ENCODE assay signal across 20 cellular contexts in the genomic region with DNA sequence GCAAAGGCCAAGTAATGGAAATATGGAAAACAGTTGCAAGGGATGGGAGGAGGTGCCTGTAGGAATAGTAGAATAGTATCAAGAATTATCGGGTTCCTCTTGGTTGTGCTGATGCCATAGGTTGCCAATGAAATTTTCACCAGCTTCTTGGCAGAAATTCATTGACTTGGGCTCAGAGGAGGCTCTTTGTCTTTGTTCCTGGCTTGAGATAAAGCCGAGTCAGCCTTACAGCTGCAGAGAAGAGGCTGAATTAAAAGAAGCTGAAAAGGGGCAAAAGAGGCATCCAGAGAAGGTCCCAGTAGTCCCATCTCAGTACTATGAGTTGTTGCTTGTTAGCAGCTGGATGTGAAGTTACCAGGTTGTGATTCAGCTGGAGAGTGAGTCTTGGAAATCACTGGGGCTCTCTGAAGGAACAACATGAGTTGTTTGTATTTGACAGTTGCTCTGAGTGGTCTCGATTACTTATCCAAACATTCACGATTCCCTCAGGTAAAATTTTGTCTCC. TPM values are rescaled to one million over a fixed set of nuclear protein-coding genes. Genes with fewer than 3 reads are reported as not detected.
A peak's percentile ranks its signal among the peaks of the same experiment; 100 is the strongest.
DNase-seq lines count a peak whose midpoint lies in the region; ATAC-seq, FAIRE-seq and TF ChIP-seq lines count a peak whose summit lies in the region.
"Had no signal": no experiment of that assay in that cellular context is flagged by ENCODE, and none has a peak within 500 bp of the region (broad histone marks: within the 10 kb centered on the region; RNA-seq: fewer than 3 reads in every experiment).

No MANE protein-coding gene starts in this region.

- peak; percentile 51 for ATAC-seq in left ventricle myocardium superior
- ATAC-seq in Right ventricle myocardium superior (ENCODE audit: poor library complexity), result no peak
- no peak for ATAC-seq in GM21526 (IDR thresholded peaks at IDR 0.05; ENCODE audit: low FRiP score, unreplicated experiment)
- ATAC-seq: natural killer cell treated with Interleukin-12 subunit alpha and Interleukin-12 subunit beta and Interleukin-15 and Interleukin-18, amount 100 ng/mL, for 72 hours had no signal

- H3K4me3 ChIP-seq in mammary epithelial cell (replicated peaks in 1 of 3; ENCODE audit: insufficient read depth in 1 of 3, low read depth in 2 of 3, low read length in 3 of 3), result no peak overlapping the region
- H3K4me3 ChIP-seq in keratinocyte (ENCODE audit: control insufficient read depth in 2 of 3, extremely low read depth in 1 of 3, insufficient read depth in 2 of 3, low read depth in 1 of 3, low read length in 3 of 3), result no peak overlapping the region

- no peak overlapping the region for H2AFZ ChIP-seq in mammary epithelial cell (ENCODE audit: low read depth, low read length)
- H2AFZ ChIP-seq in keratinocyte (ENCODE audit: control insufficient read depth, low read length), result no peak overlapping the region

- H3K4me2 ChIP-seq in mammary epithelial cell (ENCODE audit: insufficient read depth, low read depth, low read length), result no peak overlapping the region
- no peak overlapping the region for H3K4me2 ChIP-seq in keratinocyte (ENCODE audit: control insufficient read depth, extremely low read depth, insufficient read depth, low read depth, low read length)

- FAIRE-seq in keratinocyte (lab: Jason Lieb, UNC), result peak; percentile 71
- FAIRE-seq: kidney had no signal

- H3K79me2 ChIP-seq in mammary epithelial cell (ENCODE audit: insufficient read depth, low read length) (no peaks in the 10 kb centered on the region), keratinocyte (ENCODE audit: control insufficient read depth, insufficient read depth, low read length) (no peaks in the 10 kb centered on the region)

- H3K9me3 ChIP-seq in mammary epithelial cell (replicated peaks; ENCODE audit: insufficient read depth, low read length), result no peaks in the 10 kb centered on the region
- H3K9me3 ChIP-seq in keratinocyte (ENCODE audit: control insufficient read depth, low read depth, low read length), result no peaks in the 10 kb centered on the region

- TF ChIP-seq CTCF in mammary epithelial cell (conservative IDR thresholded peaks at IDR 0.05 in 1 of 2, IDR thresholded peaks at IDR 0.05 in 1 of 2; ENCODE audit: extremely low read depth in 1 of 2, insufficient read depth in 1 of 2, low read depth in 1 of 2, low read length in 2 of 2) (no peak), keratinocyte (optimal IDR thresholded peaks at IDR 0.05 in 1 of 3, IDR thresholded peaks at IDR 0.05 in 1 of 3, conservative IDR thresholded peaks at IDR 0.05 in 1 of 3; ENCODE audit: extremely low read depth in 1 of 3, insufficient read depth in 2 of 3, low read length in 3 of 3) (no peak)

- no peaks in the 10 kb centered on the region for H3K36me3 ChIP-seq in mammary epithelial cell (ENCODE audit: insufficient read depth, low read length)
- H3K36me3 ChIP-seq in keratinocyte (ENCODE audit: control insufficient read depth in 2 of 2, extremely low read depth in 1 of 2, insufficient read depth in 2 of 2, low read length in 2 of 2), result peaks cover 5 to 9% of the 10 kb centered on the region in 2 experiments

- no peak for DNase-seq in left ventricle myocardium superior
- DNase-seq in Right ventricle myocardium superior, result no peak
- DNase-seq in mammary epithelial cell, result peak; percentile 11
- no peak for DNase-seq in keratinocyte (ENCODE audit: low read depth, low spot score)
- no peak for DNase-seq in HuH-7 (ENCODE audit: low spot score)
- no peak for DNase-seq in activated CD4-positive, CD25-positive, alpha-beta regulatory T cell treated with anti-CD3 and anti-CD28 coated beads, Interleukin-2, amount 50 U/mL, for 72 hours
- no peak for DNase-seq in HT-29 (ENCODE audit: low spot score)
- DNase-seq: activated CD4-positive, alpha-beta T cell treated with anti-CD3 and anti-CD28 coated beads, Interleukin-2, amount 50 U/mL, for 4 hours; activated naive CD4-positive, alpha-beta T cell; activated T-cell treated with anti-CD3 and anti-CD28 coated beads for 4 hours; CD4-positive, alpha-beta T cell; effector memory CD4-positive, alpha-beta T cell; HFFc6; hippocampal formation; kidney; NCI-H524; SHP77 treated with DMSO at 0.1 percent for 48 hours; T-helper 1 cell had no signal

- H3K27ac ChIP-seq in mammary epithelial cell (ENCODE audit: insufficient read depth, low read depth, low read length) (no peak overlapping the region), keratinocyte (ENCODE audit: control insufficient read depth, insufficient read depth, low read length) (no peak overlapping the region)

- dilution Hi-C loops in mammary epithelial cell (cut with HindIII; ENCODE audit: low sequenced_read_pairs) (no loop called here), keratinocyte (cut with MboI; ENCODE audit: extremely low pct_ligation_motif_present, low sequenced_read_pairs) (no loop called here)

- CTCF ChIA-PET in mammary epithelial cell (lab: Charles Lee; ENCODE audit: low non-redundant PET), result no interaction called here

- no peaks in the 10 kb centered on the region for H3K9me1 ChIP-seq in keratinocyte (ENCODE audit: control insufficient read depth, extremely low read depth, insufficient read depth, low read length)

- H3K27me3 ChIP-seq in mammary epithelial cell (ENCODE audit: insufficient read depth, low read length), result no peaks in the 10 kb centered on the region
- no peaks in the 10 kb centered on the region for H3K27me3 ChIP-seq in keratinocyte (ENCODE audit: control insufficient read depth, extremely low read depth, insufficient read depth, low read length)

- intact Hi-C loops in left ventricle myocardium superior (cut with micrococcal nuclease), result no loop called here
- intact Hi-C loops in Right ventricle myocardium superior (cut with DNase I), result no loop called here
- intact Hi-C loops in mammary epithelial cell (cut with micrococcal nuclease), result no loop called here

- H3K9ac ChIP-seq in mammary epithelial cell (ENCODE audit: insufficient read depth, low read length) (no peak overlapping the region), keratinocyte (ENCODE audit: control insufficient read depth, extremely low read depth, insufficient read depth, low read length) (no peak overlapping the region)

- in situ Hi-C loops in mammary epithelial cell (cut with MboI; ENCODE audit: low sequenced_read_pairs in 2 of 2), result no loop called here

- no TSS peak for BruUV-seq in mammary epithelial cell (replicated peaks; lab: Mats Ljungman, UMichigan)

- H3K4me1 ChIP-seq in mammary epithelial cell (ENCODE audit: insufficient read depth, low read length), result peaks cover 15% of the 10 kb centered on the region
- H3K4me1 ChIP-seq in keratinocyte (ENCODE audit: control insufficient read depth, extremely low read depth, insufficient read depth, low read length), result peaks cover 16% of the 10 kb centered on the region

- H4K20me1 ChIP-seq in mammary epithelial cell (ENCODE audit: insufficient read depth, low read length), result no peaks in the 10 kb centered on the region
- H4K20me1 ChIP-seq in keratinocyte (ENCODE audit: control insufficient read depth, extremely low read depth, insufficient read depth, low read length), result no peaks in the 10 kb centered on the region

- 52% methylated on average over 4 of the region's 4 CpGs for WGBS in mammary epithelial cell (ENCODE audit: low coverage, missing lambda C conversion rate)

RNA-seq across cellular contexts. Expression of a gene that starts 59.7 kb away (rescaled TPM):
- total RNA-seq in left ventricle myocardium superior (12.5 TPM), Right ventricle myocardium superior (8.9 TPM), mammary epithelial cell (10 to 100 TPM; 30.0 to 43.2 TPM)
- polyA plus RNA-seq in mammary epithelial cell (28.4 TPM), keratinocyte (31.9 to 39.2 TPM (median 33.5 TPM) in 3 replicates)
- polyA minus RNA-seq in mammary epithelial cell (45.7 TPM), keratinocyte (29.3 to 39.9 TPM (median 34.1 TPM) in 3 replicates)
- 11.6 TPM for polyA plus RNA-seq in keratinocyte (2011; ENCODE audit: low read depth)
- polyA plus RNA-seq in keratinocyte (2011; cell fraction: cytosol; rRNA removed), result 22.5 and 30.9 TPM in 2 replicates
- 37.3 and 42.7 TPM in 2 replicates for polyA plus RNA-seq in keratinocyte (2011; cell fraction: nucleus; rRNA removed)
- polyA plus RNA-seq in keratinocyte (2012; ENCODE audit: low replicate concordance), result 12.5 and 18.1 TPM in 2 replicates
- polyA minus RNA-seq in keratinocyte (2011; cell fraction: cytosol; rRNA and poly(A)+ RNA removed), result 17.1 TPM
- 27.4 and 40.8 TPM in 2 replicates for polyA minus RNA-seq in keratinocyte (2011; cell fraction: nucleus; rRNA and poly(A)+ RNA removed)
- total RNA-seq in HT-29 (2014; rRNA removed; shearing (Covaris generic)), result 6.9 and 7.7 TPM in 2 replicates
